18 cellular contexts compared by ENCODE assay signal in the genomic region with DNA sequence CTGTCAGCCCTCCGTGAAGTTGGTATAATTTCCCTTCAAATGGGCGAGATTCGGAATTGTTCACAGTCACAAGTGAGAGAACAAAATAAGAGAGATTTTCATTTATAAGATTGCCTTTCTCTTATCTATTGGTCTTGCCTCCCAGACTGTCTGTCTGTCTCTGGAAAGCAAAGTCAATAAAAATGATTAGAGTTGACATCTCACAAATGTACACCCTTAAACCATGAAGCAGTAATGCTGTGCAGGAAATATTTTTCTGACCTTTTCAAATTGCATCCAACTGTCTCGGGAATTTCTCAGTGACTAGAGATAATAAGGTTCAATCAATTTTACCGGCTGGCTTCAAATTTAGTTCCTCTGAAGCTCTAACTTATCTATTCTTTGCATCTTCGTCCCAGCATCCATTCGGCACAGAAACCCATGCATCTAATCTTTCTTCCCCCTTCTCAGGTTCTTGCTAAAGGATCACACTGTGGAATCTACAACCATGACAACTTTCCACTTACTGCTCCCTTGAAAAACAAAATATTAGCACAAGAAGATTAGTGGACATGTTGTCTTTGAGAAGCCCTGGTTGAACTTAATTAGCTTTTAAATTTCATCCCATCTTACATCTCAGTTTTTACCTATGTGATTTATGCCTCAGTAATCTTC.
DNase-seq lines count a peak whose midpoint lies in the region; ATAC-seq, FAIRE-seq and TF ChIP-seq lines count a peak whose summit lies in the region.
"Had no signal": no experiment of that assay in that cellular context is flagged by ENCODE, and none has a peak within 500 bp of the region (broad histone marks: within the 10 kb centered on the region; RNA-seq: fewer than 3 reads in every experiment).

No MANE protein-coding gene starts in this region.

- CTCF ChIA-PET in endothelial cell of umbilical vein (lab: Charles Lee), result interaction anchor here (0.8 to 1.4 kb wide), 2 partner anchors 18 to 21 kb away, joined by 3 read pairs; no protein-coding TSS in a partner anchor

- dilution Hi-C loops in endothelial cell of umbilical vein (cut with MboI; ENCODE audit: extremely low pct_ligation_motif_present, low sequenced_read_pairs), result no loop called here

- BruUV-seq in endothelial cell of umbilical vein (replicated peaks; lab: Mats Ljungman, UMichigan), result no TSS peak

- POLR2A ChIA-PET in endothelial cell of umbilical vein (lab: Charles Lee), result no interaction called here

- H3K79me2 ChIP-seq in endothelial cell of umbilical vein (ENCODE audit: control insufficient read depth, insufficient read depth, low read length) (no peaks in the 10 kb centered on the region), parathyroid adenoma (no peaks in the 10 kb centered on the region)

- no peak for ATAC-seq in GM18861 (IDR thresholded peaks at IDR 0.05; ENCODE audit: unreplicated experiment)
- ATAC-seq: activated T-cell treated with anti-CD3 and anti-CD28 coated beads, Interleukin-2, amount 50 U/mL, for 72 hours; stimulated activated effector memory CD8-positive, alpha-beta T cell treated with anti-CD3 and anti-CD28 coated beads, Interleukin-12 subunit alpha, Interleukin-12 subunit beta, amount 100 ng/mL, for 72 hours had no signal

- no peaks in the 10 kb centered on the region for H3K27me3 ChIP-seq in BLaER1 treated with 17β-estradiol and CSF1 and Interleukin-3, amounts not matched to agents 10 nM and 100 nM
- H3K27me3 ChIP-seq in endothelial cell of umbilical vein (ENCODE audit: control insufficient read depth in 2 of 2, insufficient read depth in 2 of 2, low read length in 2 of 2) (no peaks in the 10 kb centered on the region), parathyroid adenoma (ENCODE audit: control insufficient read depth, insufficient read depth, low read length) (no peaks in the 10 kb centered on the region), transverse colon (no peaks in the 10 kb centered on the region)
- H3K27me3 ChIP-seq: ovary, testis had no signal

- 61 to 76% methylated on average over 7 of the region's 7 CpGs for WGBS in transverse colon (ENCODE audit: low coverage in 1 of 2), 2 donors

- no peak overlapping the region for H3K4me3 ChIP-seq in BLaER1 treated with 17β-estradiol and CSF1 and Interleukin-3, amounts not matched to agents 10 nM and 100 nM
- no peak overlapping the region for H3K4me3 ChIP-seq in endothelial cell of umbilical vein (replicated peaks in 1 of 3; ENCODE audit: insufficient read depth in 1 of 3, low read depth in 1 of 3, low read length in 3 of 3)
- peak overlapping the region; percentile 7 for H3K4me3 ChIP-seq in parathyroid adenoma (ENCODE audit: low read depth, low read length)
- H3K4me3 ChIP-seq in transverse colon, result no peak overlapping the region
- H3K4me3 ChIP-seq: ovary, testis had no signal

- no peak for TF ChIP-seq EP300 in transverse colon (IDR thresholded peaks at IDR 0.05; ENCODE audit: low read depth)

- H3K36me3 ChIP-seq in BLaER1 treated with 17β-estradiol and CSF1 and Interleukin-3, amounts not matched to agents 10 nM and 100 nM, result no peaks in the 10 kb centered on the region
- H3K36me3 ChIP-seq in endothelial cell of umbilical vein (ENCODE audit: control insufficient read depth in 2 of 2, extremely low read depth in 1 of 2, insufficient read depth in 2 of 2, low read length in 2 of 2) (no peaks in the 10 kb centered on the region), parathyroid adenoma (ENCODE audit: control insufficient read depth, insufficient read depth, low read length) (no peaks in the 10 kb centered on the region), transverse colon (no peaks in the 10 kb centered on the region)
- H3K36me3 ChIP-seq: ovary had no signal

- peak; percentile 22 for DNase-seq in NCI-H460 (ENCODE audit: extremely low read depth, low read depth)
- no peak for DNase-seq in endothelial cell of umbilical vein (ENCODE audit: low read depth, low spot score)
- no peak for DNase-seq in SHP77 treated with DMSO at 0.1 percent for 48 hours (lab: John Stamatoyannopoulos, UW)
- DNase-seq in transverse colon, result no peak
- DNase-seq: activated CD4-positive, alpha-beta T cell treated with anti-CD3 and anti-CD28 coated beads for 4 hours; activated naive CD4-positive, alpha-beta T cell treated with anti-CD3 and anti-CD28 coated beads, Interleukin-2, amount 50 U/mL, for 16 hours; activated T-cell treated with anti-CD3 and anti-CD28 coated beads, Interleukin-2, amount 50 U/mL, for 72 hours; aorta; effector memory CD4-positive, alpha-beta T cell; HCEC 1CT; Kasumi-1; ovary; RPMI8226; testis had no signal

- H3K4me2 ChIP-seq in BLaER1 treated with 17β-estradiol and CSF1 and Interleukin-3, amounts not matched to agents 10 nM and 100 nM, result peak overlapping the region; percentile 42 to 79 (median 72); a peak in 21 of 22 replicates
- H3K4me2 ChIP-seq in endothelial cell of umbilical vein (ENCODE audit: insufficient read depth, low read length), result peak overlapping the region; percentile 78
- peak overlapping the region; percentile 5 for H3K4me2 ChIP-seq in parathyroid adenoma (ENCODE audit: low read length)

- peaks cover 7 to 46% (median 40%) of the 10 kb centered on the region in 10 experiments for H3K4me1 ChIP-seq in BLaER1 treated with 17β-estradiol and CSF1 and Interleukin-3, amounts not matched to agents 10 nM and 100 nM
- peaks cover 9% of the 10 kb centered on the region for H3K4me1 ChIP-seq in endothelial cell of umbilical vein (ENCODE audit: control insufficient read depth, extremely low read depth, insufficient read depth, low read length)
- H3K4me1 ChIP-seq in parathyroid adenoma, result peaks cover 26% of the 10 kb centered on the region
- H3K4me1 ChIP-seq in transverse colon, result no peaks in the 10 kb centered on the region
- H3K4me1 ChIP-seq: testis had no signal

- H3K9me1 ChIP-seq in endothelial cell of umbilical vein (replicated peaks; ENCODE audit: control insufficient read depth, extremely low read depth, insufficient read depth, low read length), result no peaks in the 10 kb centered on the region

- H3K27ac ChIP-seq in BLaER1 treated with 17β-estradiol and CSF1 and Interleukin-3, amounts not matched to agents 10 nM and 100 nM, result no peak overlapping the region; a peak in 1 of 22 replicates
- peak overlapping the region; percentile 52 for H3K27ac ChIP-seq in endothelial cell of umbilical vein (ENCODE audit: insufficient read depth, low read depth, low read length)
- peak overlapping the region; percentile 77 for H3K27ac ChIP-seq in parathyroid adenoma
- no peak overlapping the region for H3K27ac ChIP-seq in transverse colon
- H3K27ac ChIP-seq: ovary, testis had no signal

- no peak for TF ChIP-seq CTCF in endothelial cell of umbilical vein (IDR thresholded peaks at IDR 0.05; ENCODE audit: extremely low read depth in 1 of 2, insufficient read depth in 1 of 2, low read depth in 1 of 2, low read length in 2 of 2)
- no peak for TF ChIP-seq CTCF in parathyroid adenoma (IDR thresholded peaks at IDR 0.05)
- TF ChIP-seq CTCF in transverse colon (IDR thresholded peaks at IDR 0.05), result no peak

- no peaks in the 10 kb centered on the region for H3K9me3 ChIP-seq in BLaER1 treated with 17β-estradiol and CSF1 and Interleukin-3, amounts not matched to agents 10 nM and 100 nM (replicated peaks in 1 of 11)
- no peaks in the 10 kb centered on the region for H3K9me3 ChIP-seq in endothelial cell of umbilical vein (replicated peaks; ENCODE audit: control insufficient read depth, insufficient read depth, low read length)
- no peaks in the 10 kb centered on the region for H3K9me3 ChIP-seq in parathyroid adenoma (ENCODE audit: control insufficient read depth, low read length)
- H3K9me3 ChIP-seq in transverse colon, result no peaks in the 10 kb centered on the region
- H3K9me3 ChIP-seq: ovary, testis had no signal

- in situ Hi-C loops in transverse colon (cut with MboI; ENCODE audit: low pct_ligation_motif_present in 1 of 4, low pct_unique_long_range_greater_than_20kb in 1 of 4, low sequenced_read_pairs in 3 of 4), result no loop called here

- intact Hi-C loops in endothelial cell of umbilical vein (cut with micrococcal nuclease), result loop anchor here (10.0 kb wide), 1 partner anchor 819 kb away; no protein-coding TSS in a partner anchor
- intact Hi-C loops in transverse colon (cut with DNase I; ENCODE audit: low total_unique reads), result no loop called here

- no peak overlapping the region for H3K9ac ChIP-seq in BLaER1 treated with 17β-estradiol and CSF1 and Interleukin-3, amounts not matched to agents 10 nM and 100 nM
- H3K9ac ChIP-seq in endothelial cell of umbilical vein (replicated peaks; ENCODE audit: extremely low read depth, insufficient read depth, low read length) (no peak overlapping the region), parathyroid adenoma (no peak overlapping the region)

- H2AFZ ChIP-seq in endothelial cell of umbilical vein (ENCODE audit: low read depth, low read length) (peak overlapping the region; percentile 27), parathyroid adenoma (peak overlapping the region; percentile 67)

- no peak for FAIRE-seq in endothelial cell of umbilical vein (lab: Jason Lieb, UNC)

- H4K20me1 ChIP-seq in BLaER1 treated with 17β-estradiol and CSF1 and Interleukin-3, amounts not matched to agents 10 nM and 100 nM, result no peaks in the 10 kb centered on the region
- H4K20me1 ChIP-seq in endothelial cell of umbilical vein (replicated peaks; ENCODE audit: control insufficient read depth, extremely low read depth, insufficient read depth, low read length), result no peaks in the 10 kb centered on the region

- no peak for TF ChIP-seq POLR2A in endothelial cell of umbilical vein (IDR thresholded peaks at IDR 0.05; ENCODE audit: low read depth, low read length)
- no peak for TF ChIP-seq POLR2A in transverse colon (IDR thresholded peaks at IDR 0.05)

TF ChIP-seq in endothelial cell of umbilical vein, 7 proteins besides CTCF, POLR2A, EP300 and RAD21:
- TF ChIP-seq, protein P1, sequence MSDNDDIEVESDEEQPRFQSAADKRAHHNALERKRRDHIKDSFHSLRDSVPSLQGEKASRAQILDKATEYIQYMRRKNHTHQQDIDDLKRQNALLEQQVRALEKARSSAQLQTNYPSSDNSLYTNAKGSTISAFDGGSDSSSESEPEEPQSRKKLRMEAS (IDR thresholded peaks at IDR 0.05; ENCODE audit: insufficient read depth, insufficient read length), result no peak
- TF ChIP-seq MYC (IDR thresholded peaks at IDR 0.05; ENCODE audit: low read depth, low read length) (no peak), JUN (IDR thresholded peaks at IDR 0.05; ENCODE audit: borderline replicate concordance, insufficient read depth, insufficient read length, low read depth) (no peak), EZH2 (IDR thresholded peaks at IDR 0.05; ENCODE audit: borderline replicate concordance, low read depth, low read length, severe bottlenecking) (no peak), POLR2AphosphoS5 (IDR thresholded peaks at IDR 0.05; ENCODE audit: insufficient read depth, low read depth, low read length) (no peak)
TF ChIP-seq in endothelial cell of umbilical vein: peak in this region for 0.

Comparison
In these comparisons a context has a peak if more than half of its experiments do, and no peak if none do; other contexts are left out.
1. H3K27ac ChIP-seq: peak in endothelial cell of umbilical vein (single experiment) and parathyroid adenoma (single experiment); none in BLaER1 treated with 17β-estradiol and CSF1 and Interleukin-3, amounts not matched to agents 10 nM and 100 nM (0 of 11) and transverse colon (0 of 4).
2. H3K4me2 ChIP-seq: peak in every context shown above with its lines; median percentile 78 in endothelial cell of umbilical vein; 72 in BLaER1 treated with 17β-estradiol and CSF1 and Interleukin-3, amounts not matched to agents 10 nM and 100 nM; 5 in parathyroid adenoma.